20 cellular contexts compared by ENCODE assay signal in genomic region chr18:13296868-13297574, GRCh38.
"Had no signal": no experiment of that assay in that cellular context is flagged by ENCODE, and none has a peak within 500 bp of the region (broad histone marks: within the 10 kb centered on the region; RNA-seq: fewer than 3 reads in every experiment).

No MANE protein-coding gene starts in this region.

- H3K4me3 ChIP-seq: left lung, lung, pancreas, right atrium auricular region, smooth muscle cell, tibial nerve had no signal

- ATAC-seq: activated CD4-positive, alpha-beta T cell treated with anti-CD3 and anti-CD28 coated beads for 36 hours; activated T-cell treated with anti-CD3 and anti-CD28 coated beads, Interleukin-2, amount 50 U/mL, for 4 hours; activated T-helper 17 cell treated with anti-CD3 and anti-CD28 coated beads, Interleukin-2, amount 50 U/mL, for 72 hours; left lung; pancreas; stimulated activated naive B cell treated with anti-CD40 and anti-IgM and Interleukin-4, amounts not matched to agents 10 μg/mL and 1 μg/mL and 100 μg/mL, for 72 hours had no signal

- DNase-seq: activated CD4-positive, alpha-beta T cell treated with anti-CD3 and anti-CD28 coated beads for 36 hours; activated CD4-positive, CD25-positive, alpha-beta regulatory T cell; activated CD8-positive, alpha-beta memory T cell treated with anti-CD3 and anti-CD28 coated beads, Interleukin-2, amount 50 U/mL, for 4 hours; activated gamma-delta T cell treated with Interleukin-2 at 50 U/mL for 16 hours; activated T-cell treated with anti-CD3 and anti-CD28 coated beads, Interleukin-2, amount 50 U/mL, for 4 hours; dermis blood vessel endothelial cell; effector CD4-positive, alpha-beta T cell; left lung; mesendoderm; pancreas; stimulated activated CD4-positive, alpha-beta T cell treated with anti-CD3 and anti-CD28 coated beads, Interleukin-1b, Interleukin-23, amount 100 ng/mL, for 48 hours; stimulated activated naive B cell treated with anti-CD40 and anti-IgM and Interleukin-4, amounts not matched to agents 10 μg/mL and 1 μg/mL and 100 μg/mL, for 72 hours; T-helper 1 cell had no signal

- H3K27ac Mint-ChIP-seq: activated T-helper 17 cell treated with anti-CD3 and anti-CD28 coated beads, Interleukin-2, amount 50 U/mL, for 72 hours; nephron; stimulated activated naive B cell treated with anti-CD40 and anti-IgM and Interleukin-4, amounts not matched to agents 10 μg/mL and 1 μg/mL and 100 μg/mL, for 72 hours had no signal

- H3K27me3 Mint-ChIP-seq: activated CD4-positive, alpha-beta T cell treated with anti-CD3 and anti-CD28 coated beads for 36 hours; activated T-helper 17 cell treated with anti-CD3 and anti-CD28 coated beads, Interleukin-2, amount 50 U/mL, for 72 hours had no signal

- H3K27me3 ChIP-seq: left lung, pancreas, right atrium auricular region, tibial nerve had no signal

- H3K4me2 ChIP-seq: smooth muscle cell had no signal

- H3K4me1 ChIP-seq: left lung had no signal

- H3K36me3 ChIP-seq: left lung, pancreas, right atrium auricular region, tibial nerve had no signal

- H3K4me3 Mint-ChIP-seq: activated CD4-positive, alpha-beta T cell treated with anti-CD3 and anti-CD28 coated beads for 36 hours; activated T-cell treated with anti-CD3 and anti-CD28 coated beads, Interleukin-2, amount 50 U/mL, for 4 hours; activated T-helper 17 cell treated with anti-CD3 and anti-CD28 coated beads, Interleukin-2, amount 50 U/mL, for 72 hours; nephron; stimulated activated naive B cell treated with anti-CD40 and anti-IgM and Interleukin-4, amounts not matched to agents 10 μg/mL and 1 μg/mL and 100 μg/mL, for 72 hours had no signal

- H3K9me3 ChIP-seq: left lung, pancreas, right atrium auricular region, tibial nerve had no signal

- H3K27ac ChIP-seq: epithelial cell of prostate, left lung, pancreas, right atrium auricular region, tibial nerve had no signal

- H3K9me3 Mint-ChIP-seq: activated T-cell treated with anti-CD3 and anti-CD28 coated beads, Interleukin-2, amount 50 U/mL, for 4 hours; activated T-helper 17 cell treated with anti-CD3 and anti-CD28 coated beads, Interleukin-2, amount 50 U/mL, for 72 hours; nephron; stimulated activated naive B cell treated with anti-CD40 and anti-IgM and Interleukin-4, amounts not matched to agents 10 μg/mL and 1 μg/mL and 100 μg/mL, for 72 hours had no signal

- H3K36me3 Mint-ChIP-seq: stimulated activated naive B cell treated with anti-CD40 and anti-IgM and Interleukin-4, amounts not matched to agents 10 μg/mL and 1 μg/mL and 100 μg/mL, for 72 hours had no signal
